ENCODE assay signal across 13 cellular contexts in genomic region chr11:8685820-8686219, GRCh38. TPM values are rescaled to one million over a fixed set of nuclear protein-coding genes. Genes with fewer than 3 reads are reported as not detected.
DNase-seq lines count a peak whose midpoint lies in the region; ATAC-seq and TF ChIP-seq lines count a peak whose summit lies in the region.
"Had no signal": no experiment of that assay in that cellular context is flagged by ENCODE, and none has a peak within 500 bp of the region (broad histone marks: within the 10 kb centered on the region; RNA-seq: fewer than 3 reads in every experiment).

No MANE protein-coding gene starts in this region.

- no peak overlapping the region for H3K23ac ChIP-seq in H9 (ENCODE audit: insufficient read length, low read depth, low read length)
- no peak overlapping the region for H3K23ac ChIP-seq in mesenchymal stem cell (ENCODE audit: low read length in 2 of 2)

- TF ChIP-seq CTCF in H9 (conservative IDR thresholded peaks at IDR 0.05) (no peak), heart right ventricle (IDR thresholded peaks at IDR 0.05) (no peak)

- no peak overlapping the region for H3K4ac ChIP-seq in H9 (ENCODE audit: low read depth, low read length)
- no peak overlapping the region for H3K4ac ChIP-seq in mesenchymal stem cell (ENCODE audit: low read depth in 1 of 2, low read length in 2 of 2)

- H3K14ac ChIP-seq in H9 (ENCODE audit: insufficient read depth, low read length) (no peak overlapping the region), mesenchymal stem cell (ENCODE audit: low read length in 2 of 2) (no peak overlapping the region)

- no peak overlapping the region for H3T11ph ChIP-seq in H9 (ENCODE audit: low read length)

- H2AK5ac ChIP-seq in H9 (ENCODE audit: insufficient read length, low read length) (no peak overlapping the region), mesenchymal stem cell (ENCODE audit: low read length, severe bottlenecking) (no peak overlapping the region)

- no peak overlapping the region for H3K27ac ChIP-seq in CD4-positive, CD25-positive, alpha-beta regulatory T cell (ENCODE audit: insufficient read depth, low read length, poor library complexity, severe bottlenecking)
- H3K27ac ChIP-seq in H9 (ENCODE audit: insufficient read length, low read depth, low read length) = no peak overlapping the region
- H3K27ac ChIP-seq in mesenchymal stem cell (ENCODE audit: low read length, poor library complexity, severe bottlenecking) = no peak overlapping the region
- peak overlapping the region in 1 of 10 donors; percentile 7 for H3K27ac ChIP-seq in heart right ventricle
- H3K27ac ChIP-seq: dorsolateral prefrontal cortex had no signal

- H3K27me3 Mint-ChIP-seq in CD4-positive, CD25-positive, alpha-beta regulatory T cell = no peaks in the 10 kb centered on the region
- H3K27me3 Mint-ChIP-seq in H9 (ENCODE audit: low read depth) (no peaks in the 10 kb centered on the region; the same call in 1 of the 2 replicates), T-cell (no peaks in the 10 kb centered on the region)

- H2BK12ac ChIP-seq in H9 (ENCODE audit: insufficient read length, low read depth, low read length) (no peak overlapping the region), mesenchymal stem cell (ENCODE audit: low read length in 2 of 2) (no peak overlapping the region)

- peaks cover 13% of the 10 kb centered on the region for H3K23me2 ChIP-seq in H9 (ENCODE audit: insufficient read length, low read depth, low read length, poor library complexity, severe bottlenecking)

- H3K79me2 ChIP-seq in H9 (ENCODE audit: insufficient read depth, low read length) = peaks cover 10% of the 10 kb centered on the region; the same call in 1 of the 2 replicates

- no peak overlapping the region for H3K56ac ChIP-seq in H9 (ENCODE audit: insufficient read length, low read depth, low read length)

- POLR2A ChIA-PET in T-cell (lab: Charles Lee) = no interaction called here

- intact Hi-C loops in posterior vena cava (cut with DNase I) = no loop called here
- intact Hi-C loops in heart right ventricle (cut with DNase I) = loop anchor here in 6 of 10 donors (5.0 to 10.0 kb wide), 7 partner anchors 111 to 279 kb away; partner anchors contain the start of genes TMEM9B (in 3 of the 6) and AKIP1 (in 2 of the 6)
- intact Hi-C loops in left colon (cut with DNase I, micrococcal nuclease) = loop anchor here in 1 of 2 donors (10.0 kb wide), 1 partner anchor 229 kb away; the partner anchor contains the start of gene AKIP1

- CTCF ChIA-PET in T-cell (lab: Charles Lee) = no interaction called here

- no peak overlapping the region for H3K9ac ChIP-seq in H9 (ENCODE audit: extremely low read depth, insufficient read length, low read length)
- H3K9ac ChIP-seq in mesenchymal stem cell (ENCODE audit: low read length) = peak overlapping the region; percentile 100

- H4K91ac ChIP-seq in H9 (ENCODE audit: insufficient read length, low read depth, low read length) = no peak overlapping the region
- no peak overlapping the region for H4K91ac ChIP-seq in mesenchymal stem cell (ENCODE audit: low read length)

- DNase-seq in CD4-positive, CD25-positive, alpha-beta regulatory T cell = no peak
- DNase-seq in H9 (no peak), T-cell (no peak), mesenchymal stem cell (no peak), posterior vena cava (ENCODE audit: low spot score) (no peak), heart right ventricle (no peak), left colon (no peak)
- DNase-seq: dorsolateral prefrontal cortex; left cardiac atrium; occipital lobe; stimulated activated CD4-positive, alpha-beta T cell treated with anti-CD3 and anti-CD28 coated beads, Interleukin-1b, Interleukin-23, amount 100 ng/mL, for 48 hours; stomach had no signal

- no peaks in the 10 kb centered on the region for H3K27me3 ChIP-seq in CD4-positive, CD25-positive, alpha-beta regulatory T cell (ENCODE audit: control insufficient read depth, insufficient read depth, low read length)
- H3K27me3 ChIP-seq in H9 (ENCODE audit: insufficient read depth, low read length) (no peaks in the 10 kb centered on the region), mesenchymal stem cell (ENCODE audit: control insufficient read depth in 1 of 2, insufficient read depth in 1 of 2, low read length in 2 of 2) (no peaks in the 10 kb centered on the region), heart right ventricle (no peaks in the 10 kb centered on the region)
- H3K27me3 ChIP-seq: dorsolateral prefrontal cortex, gastroesophageal sphincter, stomach had no signal

- H3K4me1 ChIP-seq in CD4-positive, CD25-positive, alpha-beta regulatory T cell (ENCODE audit: control insufficient read depth, insufficient read depth, low read length, poor library complexity, severe bottlenecking) = peaks cover 44% of the 10 kb centered on the region
- H3K4me1 ChIP-seq in H9 (ENCODE audit: insufficient read depth, low read length) = peaks cover 3% of the 10 kb centered on the region
- peaks cover 11% of the 10 kb centered on the region for H3K4me1 ChIP-seq in mesenchymal stem cell (ENCODE audit: control insufficient read depth, insufficient read depth, low read depth, low read length)
- peaks cover 9 to 62% (median 45%) of the 10 kb centered on the region in 9 donors for H3K4me1 ChIP-seq in heart right ventricle

- H3K27ac Mint-ChIP-seq in CD4-positive, CD25-positive, alpha-beta regulatory T cell = no peak overlapping the region
- H3K27ac Mint-ChIP-seq in H9 (peak overlapping the region; percentile 81 to 96 (median 89); a peak in 5 of 7 replicates), T-cell (peak overlapping the region in 1 of 2 donors; percentile 43)

- no peak overlapping the region for H4K5ac ChIP-seq in H9 (ENCODE audit: insufficient read length, low read depth, low read length)

- H3K36me3 ChIP-seq in CD4-positive, CD25-positive, alpha-beta regulatory T cell (ENCODE audit: control insufficient read depth, insufficient read depth, low read length) = peaks cover 27% of the 10 kb centered on the region
- H3K36me3 ChIP-seq in mesenchymal stem cell (ENCODE audit: control insufficient read depth in 1 of 2, insufficient read depth in 2 of 2, low read depth in 1 of 2, low read length in 2 of 2) (peaks cover 21 to 50% of the 10 kb centered on the region in 2 experiments), heart right ventricle (peaks cover 0 to 51% (median 26%) of the 10 kb centered on the region in 9 donors)

- H2BK5ac ChIP-seq in H9 (ENCODE audit: insufficient read length, low read length) (no peak overlapping the region), mesenchymal stem cell (ENCODE audit: low read depth, low read length, poor library complexity, severe bottlenecking) (no peak overlapping the region)

- no peaks in the 10 kb centered on the region for H4K20me1 ChIP-seq in H9 (ENCODE audit: control insufficient read depth, insufficient read depth, insufficient read length)

- H2AFZ ChIP-seq in H9 (ENCODE audit: low read length) (no peak overlapping the region), mesenchymal stem cell (ENCODE audit: low read depth, low read length) (no peak overlapping the region)

- no CpG with 5 or more reads among the region's 2 CpGs for WGBS in H9 (ENCODE audit: extremely low coverage, insufficient read length, low lambda C conversion rate)
- no CpG with 5 or more reads among the region's 2 CpGs for WGBS in mesenchymal stem cell
- 73 to 77% methylated on average over 2 of the region's 2 CpGs for WGBS in heart right ventricle, 2 donors

- H3K79me1 ChIP-seq in H9 (ENCODE audit: insufficient read depth, low read depth, low read length, poor library complexity, severe bottlenecking) (no peaks in the 10 kb centered on the region), mesenchymal stem cell (replicated peaks; ENCODE audit: low read length, poor library complexity, severe bottlenecking) (peaks cover 9% of the 10 kb centered on the region)

- H2BK120ac ChIP-seq in H9 (ENCODE audit: low read depth, low read length, poor library complexity, severe bottlenecking) = no peak overlapping the region
- H2BK120ac ChIP-seq in mesenchymal stem cell (ENCODE audit: low read depth, low read length) = no peak overlapping the region

- H3K9me3 Mint-ChIP-seq in CD4-positive, CD25-positive, alpha-beta regulatory T cell = peaks cover 0 to under 1% (median 0%) of the 10 kb centered on the region in 7 donors
- H3K9me3 Mint-ChIP-seq in H9 (peaks cover 0 to 4% of the 10 kb centered on the region in 2 experiments; a peak in 2 of 5 replicates), T-cell (no peaks in the 10 kb centered on the region)

- H2BK15ac ChIP-seq in H9 (ENCODE audit: low read depth, low read length) (no peak overlapping the region), mesenchymal stem cell (ENCODE audit: low read depth, poor library complexity, severe bottlenecking) (no peak overlapping the region)

- no peak overlapping the region for H2BK20ac ChIP-seq in H9 (ENCODE audit: low read depth, low read length, poor library complexity, severe bottlenecking)

- H3K9me3 ChIP-seq in CD4-positive, CD25-positive, alpha-beta regulatory T cell (ENCODE audit: control insufficient read depth in 2 of 2, low read length in 2 of 2) = no peaks in the 10 kb centered on the region
- H3K9me3 ChIP-seq in H9 (ENCODE audit: control insufficient read depth, low read depth, low read length) (no peaks in the 10 kb centered on the region), mesenchymal stem cell (ENCODE audit: control insufficient read depth, low read length) (no peaks in the 10 kb centered on the region), heart right ventricle (no peaks in the 10 kb centered on the region)
- H3K9me3 ChIP-seq: gastroesophageal sphincter, stomach had no signal

- H3K4me2 ChIP-seq in H9 (ENCODE audit: insufficient read depth, insufficient read length, low read length) (no peak overlapping the region), mesenchymal stem cell (ENCODE audit: low read length, poor library complexity, severe bottlenecking) (no peak overlapping the region)

- H4K8ac ChIP-seq in H9 (replicated peaks; ENCODE audit: insufficient read length, low read depth, low read length) = no peak overlapping the region
- H4K8ac ChIP-seq in mesenchymal stem cell (ENCODE audit: low read length) = no peak overlapping the region

- no peak for ATAC-seq in CD4-positive, CD25-positive, alpha-beta regulatory T cell (ENCODE audit: low read depth in 2 of 2)
- ATAC-seq in T-cell (replicated peaks in 1 of 4) (no peak), heart right ventricle (no peak), left colon (no peak)
- ATAC-seq: gastroesophageal sphincter, left cardiac atrium had no signal

- peak overlapping the region; percentile 16 to 97 (median 72) for H3K4me3 Mint-ChIP-seq in CD4-positive, CD25-positive, alpha-beta regulatory T cell
- H3K4me3 Mint-ChIP-seq in H9 (peak overlapping the region; percentile 90 to 96), T-cell (peak overlapping the region in 2 of 3 donors; percentile 13 to 94)

- H3K4me3 ChIP-seq in CD4-positive, CD25-positive, alpha-beta regulatory T cell (ENCODE audit: low read depth, low read length) = no peak overlapping the region
- H3K4me3 ChIP-seq in mesenchymal stem cell (ENCODE audit: insufficient read depth in 1 of 2, low read depth in 1 of 2, low read length in 2 of 2) = no peak overlapping the region
- no peak overlapping the region for H3K4me3 ChIP-seq in heart right ventricle
- H3K4me3 ChIP-seq: dorsolateral prefrontal cortex, gastroesophageal sphincter had no signal

- H3K36me3 Mint-ChIP-seq in CD4-positive, CD25-positive, alpha-beta regulatory T cell = peaks cover 27% of the 10 kb centered on the region
- H3K36me3 Mint-ChIP-seq in H9 (ENCODE audit: insufficient read depth in 1 of 3, low read depth in 3 of 3) (peaks cover 42 to 72% (median 53%) of the 10 kb centered on the region in 3 experiments), T-cell (peaks cover 27% of the 10 kb centered on the region)

- H3K4me1 Mint-ChIP-seq in CD4-positive, CD25-positive, alpha-beta regulatory T cell = peaks cover 30 to 77% (median 50%) of the 10 kb centered on the region in 4 donors
- H3K4me1 Mint-ChIP-seq in H9 (peaks cover 56 to 58% of the 10 kb centered on the region in 2 experiments), T-cell (peaks cover 63 to 68% (median 66%) of the 10 kb centered on the region in 3 donors)

- H3K18ac ChIP-seq in H9 (ENCODE audit: insufficient read length, low read depth, low read length) (no peak overlapping the region), mesenchymal stem cell (ENCODE audit: low read depth in 1 of 2, low read length in 2 of 2) (no peak overlapping the region)

RNA-seq across cellular contexts. Expression of gene RPL27A, which starts 3.2 kb away (rescaled TPM):
- 1,139 TPM for total RNA-seq in CD4-positive, CD25-positive, alpha-beta regulatory T cell
- polyA plus RNA-seq in CD4-positive, CD25-positive, alpha-beta regulatory T cell = 1,000 to 10,000 TPM; 2,739 to 4,268 (median 3,464) TPM
- total RNA-seq in H9 (2021) = 1,150 and 1,152 TPM in 2 replicates
- total RNA-seq in T-cell = 1,000 to 10,000 TPM; 1,339 to 2,234 (median 1,487) TPM
- polyA plus RNA-seq in mesenchymal stem cell (2013, experiment 1 of 2) = 1,998 TPM
- polyA plus RNA-seq in mesenchymal stem cell (2013, experiment 2 of 2) = 1,912 TPM
- total RNA-seq in posterior vena cava = 100 to 1,000 TPM; 610 to 698 TPM
- total RNA-seq in heart right ventricle = 100 to 1,000 TPM; 317 to 560 (median 381) TPM
- polyA plus RNA-seq in heart right ventricle = 1,000 to 10,000 TPM; 1,911 to 2,131 TPM
- 100 to 1,000 TPM; 731 to 768 TPM for total RNA-seq in left colon

RNA-seq across cellular contexts. Expression of gene TRIM66, which starts 3.4 kb away (rescaled TPM):
- total RNA-seq in CD4-positive, CD25-positive, alpha-beta regulatory T cell = 16.0 TPM
- polyA plus RNA-seq in CD4-positive, CD25-positive, alpha-beta regulatory T cell = 1 to 10 TPM in 1 of 4 donors, under 1 TPM in 3; 0.33 to 1.0 (median 0.57) TPM
- total RNA-seq in H9 (2021) (2.0 and 2.1 TPM in 2 replicates), T-cell (10 to 100 TPM; 17.9 to 23.5 (median 23.4) TPM), posterior vena cava (10 to 100 TPM in 1 of 2 donors, 1 to 10 TPM in 1; 5.9 to 13.4 TPM), heart right ventricle (1 to 10 TPM; 1.8 to 7.4 (median 2.8) TPM), left colon (10 to 100 TPM in 1 of 2 donors, 1 to 10 TPM in 1; 9.9 to 12.5 TPM)
- polyA plus RNA-seq in mesenchymal stem cell (2013, experiment 1 of 2) = 1.8 TPM
- 1.9 TPM for polyA plus RNA-seq in mesenchymal stem cell (2013, experiment 2 of 2)
- polyA plus RNA-seq in heart right ventricle = 1 to 10 TPM in 1 of 2 donors, under 1 TPM in 1; 0.33 to 3.2 TPM

Comparison
In these comparisons a context has a peak if more than half of its experiments do, and no peak if none do; other contexts are left out.
1. H3K27ac Mint-ChIP-seq: peak in H9 (3 of 3); none in CD4-positive, CD25-positive, alpha-beta regulatory T cell (0 of 3).
2. intact Hi-C loops: an anchor here in heart right ventricle (5.0 to 10.0 kb wide); none called in posterior vena cava.
3. Peak in every context shown above with its lines, with median percentiles within 50 percentile points of each other: H3K4me3 Mint-ChIP-seq.